Comparison of ENCODE assay signal across 25 cellular contexts in genomic region chr2:153551698-153552097, GRCh38.
"Had no signal": no experiment of that assay in that cellular context is flagged by ENCODE, and none has a peak within 500 bp of the region (broad histone marks: within the 10 kb centered on the region; RNA-seq: fewer than 3 reads in every experiment).

No MANE protein-coding gene starts in this region.

- H3K27me3 ChIP-seq: colonic mucosa, dorsolateral prefrontal cortex, esophagus squamous epithelium, foreskin keratinocyte, gastrocnemius medialis, gastroesophageal sphincter, heart left ventricle, heart right ventricle, hepatocyte had no signal

- H3K79me2 ChIP-seq: hepatocyte had no signal

- DNase-seq: colonic mucosa; cortex of kidney; dermis blood vessel endothelial cell; dorsolateral prefrontal cortex; effector CD4-positive, alpha-beta T cell; effector CD8-positive, alpha-beta T cell; effector memory CD4-positive, alpha-beta T cell; effector memory CD8-positive, alpha-beta T cell; endodermal cell; erythroblast; esophagus squamous epithelium; foreskin fibroblast; foreskin keratinocyte; foreskin melanocyte; gastrocnemius medialis; head of caudate nucleus; heart left ventricle; heart right ventricle; hippocampal formation had no signal

- H3K27ac ChIP-seq: colonic mucosa, coronary artery, dorsolateral prefrontal cortex, epithelial cell of prostate, esophagus squamous epithelium, foreskin keratinocyte, gastrocnemius medialis, gastroesophageal sphincter, heart left ventricle, heart right ventricle, hepatocyte had no signal

- H3K4me1 Mint-ChIP-seq: endodermal cell had no signal

- H3K9me3 ChIP-seq: colonic mucosa, esophagus squamous epithelium, gastrocnemius medialis, gastroesophageal sphincter, heart left ventricle, heart right ventricle had no signal

- H3K9me3 Mint-ChIP-seq: dendritic cell treated with granulocyte-macrophage colony-stimulating factor and Interleukin-4, amounts not matched to agents 40 ng/mL and 50 ng/mL, for 4 days; endodermal cell had no signal

- H3K4me2 ChIP-seq: hepatocyte had no signal

- H3K27ac Mint-ChIP-seq: dendritic cell treated with granulocyte-macrophage colony-stimulating factor and Interleukin-4, amounts not matched to agents 40 ng/mL and 50 ng/mL, for 4 days; effector memory CD8-positive, alpha-beta T cell; endodermal cell had no signal

- H3K4me3 ChIP-seq: colonic mucosa, coronary artery, dorsolateral prefrontal cortex, esophagus squamous epithelium, gastrocnemius medialis, gastroesophageal sphincter, heart left ventricle, heart right ventricle, hepatocyte had no signal

- H3K4me1 ChIP-seq: colonic mucosa, esophagus squamous epithelium, foreskin keratinocyte, gastrocnemius medialis, gastroesophageal sphincter, heart left ventricle, heart right ventricle had no signal

- H2AFZ ChIP-seq: hepatocyte had no signal

- H3K36me3 ChIP-seq: colonic mucosa, esophagus squamous epithelium, gastrocnemius medialis, gastroesophageal sphincter, heart left ventricle, heart right ventricle had no signal

- ATAC-seq: effector memory CD8-positive, alpha-beta T cell; esophagus mucosa; foreskin keratinocyte; gastrocnemius medialis; gastroesophageal sphincter; heart left ventricle; heart right ventricle had no signal

- H3K27me3 Mint-ChIP-seq: dendritic cell treated with granulocyte-macrophage colony-stimulating factor and Interleukin-4, amounts not matched to agents 40 ng/mL and 50 ng/mL, for 4 days; effector memory CD8-positive, alpha-beta T cell had no signal

- H3K4me3 Mint-ChIP-seq: dendritic cell treated with granulocyte-macrophage colony-stimulating factor and Interleukin-4, amounts not matched to agents 40 ng/mL and 50 ng/mL, for 4 days; effector memory CD8-positive, alpha-beta T cell; endodermal cell had no signal
